Comparison of ENCODE assay signal across 10 cellular contexts in the genomic region with DNA sequence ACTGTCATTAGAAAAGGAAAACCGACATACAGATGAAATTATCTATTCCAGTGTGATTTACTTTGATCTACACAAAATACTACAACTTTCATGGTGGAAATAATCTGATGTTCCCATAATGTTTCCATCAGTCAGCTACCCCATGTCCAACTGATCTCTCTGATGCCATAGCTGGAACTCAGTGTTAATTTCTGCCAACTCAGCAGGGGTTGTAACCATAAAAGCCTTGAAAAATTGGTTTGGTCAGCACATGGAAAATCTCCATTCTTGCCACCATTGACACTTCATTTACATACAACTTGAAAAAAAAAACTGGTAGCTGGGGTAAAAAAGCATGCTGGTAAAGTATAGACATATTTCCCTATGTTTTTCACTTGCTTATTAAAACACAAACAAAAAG.
"Had no signal": no experiment of that assay in that cellular context is flagged by ENCODE, and none has a peak within 500 bp of the region (broad histone marks: within the 10 kb centered on the region; RNA-seq: fewer than 3 reads in every experiment).

No MANE protein-coding gene starts in this region.

- H3K4me3 ChIP-seq: GM23248, HAP-1 had no signal

- H3K4me2 ChIP-seq: KMS-11 had no signal

- ATAC-seq: HCT116 had no signal

- H2AFZ ChIP-seq: GM23248 had no signal

- H3K9ac ChIP-seq: GM23248, KMS-11 had no signal

- H3K36me3 Mint-ChIP-seq: IgD-negative memory B cell had no signal

- H3K27ac Mint-ChIP-seq: HFFc6, IgD-negative memory B cell had no signal

- H3K27ac ChIP-seq: GM23248, HL-60, KMS-11 had no signal

- H3K4me1 ChIP-seq: HAP-1 had no signal

- H3K36me3 ChIP-seq: HAP-1 had no signal

- H3K9me3 ChIP-seq: HAP-1 had no signal

- DNase-seq: GM23248, GOT3, H7, HFFc6, KBM-7 had no signal
